31 cellular contexts compared by ENCODE assay signal in the genomic region with DNA sequence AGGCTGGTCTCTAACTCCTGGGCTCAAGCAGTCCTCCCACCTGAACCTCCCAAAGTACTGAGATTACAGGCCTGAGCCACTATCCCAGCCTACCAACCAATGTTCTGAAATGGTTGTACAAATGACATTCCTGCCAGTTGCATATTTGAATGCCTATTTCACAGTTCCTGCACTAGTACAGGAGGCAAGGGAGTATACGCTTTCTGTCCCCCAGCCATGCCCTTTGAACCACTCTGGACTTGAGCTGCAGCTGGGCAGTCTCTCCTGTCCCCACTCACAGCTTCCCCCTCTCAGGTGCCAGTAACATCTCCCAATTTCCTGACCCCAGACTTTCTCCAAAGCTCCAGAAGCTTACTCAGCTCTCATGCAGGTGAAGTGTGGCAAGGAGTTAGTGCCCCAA. TPM values are rescaled to one million over a fixed set of nuclear protein-coding genes. Genes with fewer than 3 reads are reported as not detected.
"Had no signal": no experiment of that assay in that cellular context is flagged by ENCODE, and none has a peak within 500 bp of the region (broad histone marks: within the 10 kb centered on the region; RNA-seq: fewer than 3 reads in every experiment).

No MANE protein-coding gene starts in this region.

- H3K27ac ChIP-seq: SJSA1 had no signal

- H3K27me3 ChIP-seq: MG63, Peyer's patch, SJSA1 had no signal

- DNase-seq: activated CD4-positive, alpha-beta T cell treated with anti-CD3 and anti-CD28 coated beads for 36 hours; activated CD4-positive, alpha-beta T cell treated with anti-CD3 and anti-CD28 coated beads, Interleukin-2, amount 10 ng/mL, durations not matched to agents 7 days and 5 days; activated CD4-positive, alpha-beta T cell treated with anti-CD3 and anti-CD28 coated beads, Interleukin-2, amount 50 U/mL, for 48 hours; activated CD8-positive, alpha-beta T cell treated with anti-CD3 and anti-CD28 coated beads, Interleukin-2, amount 10 ng/mL, durations not matched to agents 7 days and 5 days; activated naive CD4-positive, alpha-beta T cell treated with anti-CD3 and anti-CD28 coated beads, Interleukin-2, amount 10 ng/mL, durations not matched to agents 7 days and 5 days; activated naive CD8-positive, alpha-beta T cell treated with anti-CD3 and anti-CD28 coated beads, Interleukin-2, amount 50 U/mL, for 24 hours; activated T-cell treated with anti-CD3 and anti-CD28 coated beads for 4 hours; activated T-cell treated with anti-CD3 and anti-CD28 coated beads, Interleukin-2, amount 50 U/mL, for 4 hours; anterior cingulate cortex; Kasumi-1; KG1; MG63; NCI-H1048; NCI-H1105 treated with DMSO at 0.1 percent for 48 hours; NCI-H1436; NCI-H1694; NCI-H1930; NCI-H2081 treated with DMSO at 0.1 percent for 48 hours; NCI-H226; NCI-H446 treated with DMSO at 0.1 percent for 48 hours; NCI-H524 treated with DMSO at 0.1 percent for 48 hours; PC-3; Peyer's patch; RPMI8226; SHP77 treated with DMSO at 0.1 percent for 48 hours; SK-N-SH had no signal

- H3K9me3 ChIP-seq: MG63, Peyer's patch, SJSA1, SK-N-SH had no signal

- FAIRE-seq: bronchial epithelial cell, TTC549 had no signal

- H3K4me3 ChIP-seq: MG63, Peyer's patch, SJSA1 had no signal

- H3K4me2 ChIP-seq: SK-N-SH had no signal

- H3K9ac ChIP-seq: SK-N-SH had no signal

- H3K36me3 ChIP-seq: MG63, Peyer's patch, SJSA1 had no signal

- ATAC-seq: activated CD4-positive, alpha-beta T cell treated with anti-CD3 and anti-CD28 coated beads for 36 hours; activated CD4-positive, CD25-positive, alpha-beta regulatory T cell treated with anti-CD3 and anti-CD28 coated beads, Interleukin-2, amount 50 U/mL, for 24 hours; activated CD8-positive, alpha-beta T cell treated with anti-CD3 and anti-CD28 coated beads, Interleukin-2, amount 10 ng/mL, durations not matched to agents 7 days and 5 days; activated naive CD8-positive, alpha-beta T cell treated with anti-CD3 and anti-CD28 coated beads, Interleukin-2, amount 50 U/mL, for 24 hours; activated T-cell treated with anti-CD3 and anti-CD28 coated beads, Interleukin-2, amount 50 U/mL, for 4 hours; PC-3; WTC11 had no signal

RNA-seq across cellular contexts. Expression of a gene that starts 58.9 kb away (rescaled TPM):
- total RNA-seq: SJSA1 had no signal
